ENCODE assay signal across 14 cellular contexts in the genomic region with DNA sequence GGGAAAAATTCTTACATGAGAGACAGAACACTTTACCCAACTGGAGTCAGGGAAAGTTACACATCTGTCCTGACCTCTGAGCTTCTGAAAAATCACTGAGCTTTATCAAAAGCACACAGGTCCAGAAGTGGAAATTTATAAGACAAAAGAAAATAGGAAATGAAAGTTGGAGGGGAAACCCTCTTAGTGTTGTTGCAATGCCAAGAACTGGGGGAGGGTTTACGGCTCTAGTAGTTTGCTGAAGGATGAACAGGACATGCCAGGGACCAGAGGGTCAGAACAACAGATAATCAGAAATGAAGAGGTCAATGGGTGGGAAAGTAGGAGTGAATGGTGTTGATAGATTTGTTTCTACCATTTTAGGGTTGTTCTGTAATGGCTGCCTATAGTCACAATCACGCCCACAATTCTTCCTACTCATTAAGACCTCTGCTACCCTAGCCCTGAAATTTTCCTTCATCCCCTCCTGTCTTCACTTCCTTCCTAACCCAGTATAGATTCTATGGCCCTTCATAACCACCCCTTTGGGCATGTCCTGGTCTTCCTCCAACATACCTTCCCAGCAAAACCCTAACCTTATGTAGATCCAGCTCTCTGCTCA. TPM values are rescaled to one million over a fixed set of nuclear protein-coding genes. Genes with fewer than 3 reads are reported as not detected.
DNase-seq lines count a peak whose midpoint lies in the region; ATAC-seq and TF ChIP-seq lines count a peak whose summit lies in the region.
"Had no signal": no experiment of that assay in that cellular context is flagged by ENCODE, and none has a peak within 500 bp of the region (broad histone marks: within the 10 kb centered on the region; RNA-seq: fewer than 3 reads in every experiment).

No MANE protein-coding gene starts in this region.

- WGBS in esophagus muscularis mucosa: 73% methylated on average over 2 of the region's 2 CpGs

- no peak for TF ChIP-seq EP300 in esophagus muscularis mucosa (IDR thresholded peaks at IDR 0.05)

- H3K4me3 ChIP-seq in esophagus muscularis mucosa (no peak overlapping the region), upper lobe of right lung (no peak overlapping the region)

- peak overlapping the region in 2 of 4 donors; percentile 46 to 58 for H3K27ac ChIP-seq in esophagus muscularis mucosa (replicated peaks in 1 of 4)
- H3K27ac ChIP-seq in upper lobe of right lung: peak overlapping the region; percentile 51
- H3K27ac ChIP-seq: parathyroid adenoma had no signal

- peaks cover 30 to 42% (median 37%) of the 10 kb centered on the region in 4 donors for H3K4me1 ChIP-seq in esophagus muscularis mucosa
- H3K4me1 ChIP-seq in upper lobe of right lung: peaks cover 29% of the 10 kb centered on the region
- H3K4me1 ChIP-seq: parathyroid adenoma had no signal

- H3K27me3 ChIP-seq in esophagus muscularis mucosa: no peaks in the 10 kb centered on the region
- no peaks in the 10 kb centered on the region for H3K27me3 ChIP-seq in upper lobe of right lung

- no peak overlapping the region for H3K4me3 Mint-ChIP-seq in endothelial cell (ENCODE audit: unreplicated experiment)

- TF ChIP-seq CTCF in GM20000 (IDR thresholded peaks at IDR 0.05; ENCODE audit: extremely low read depth, missing control alignments) (no peak), esophagus muscularis mucosa (IDR thresholded peaks at IDR 0.05) (no peak), upper lobe of right lung (IDR thresholded peaks at IDR 0.05) (no peak), endothelial cell (IDR thresholded peaks at IDR 0.05; ENCODE audit: unreplicated experiment) (no peak)

- ATAC-seq in HG03460 (IDR thresholded peaks at IDR 0.05; ENCODE audit: unreplicated experiment) (peak; percentile 69), upper lobe of right lung (peak; percentile 81)

- no peaks in the 10 kb centered on the region for H3K27me3 Mint-ChIP-seq in endothelial cell (ENCODE audit: unreplicated experiment)

- no peak for TF ChIP-seq POLR2A in esophagus muscularis mucosa (IDR thresholded peaks at IDR 0.05; ENCODE audit: low read depth)

- no peak overlapping the region for H3K27ac Mint-ChIP-seq in endothelial cell (ENCODE audit: unreplicated experiment)

- no peaks in the 10 kb centered on the region for H3K36me3 ChIP-seq in esophagus muscularis mucosa
- H3K36me3 ChIP-seq in upper lobe of right lung: no peaks in the 10 kb centered on the region

- no peaks in the 10 kb centered on the region for H3K9me3 Mint-ChIP-seq in endothelial cell (ENCODE audit: unreplicated experiment)

- H3K9me3 ChIP-seq in esophagus muscularis mucosa (no peaks in the 10 kb centered on the region), upper lobe of right lung (no peaks in the 10 kb centered on the region)

- H3K36me3 Mint-ChIP-seq in endothelial cell (ENCODE audit: low read depth, unreplicated experiment): no peaks in the 10 kb centered on the region

- peak; percentile 53 for DNase-seq in GM20000 (ENCODE audit: low spot score)
- peak; percentile 60 for DNase-seq in esophagus muscularis mucosa (ENCODE audit: extremely low spot score)
- no peak for DNase-seq in upper lobe of right lung
- no peak for DNase-seq in DMS53 treated with DMSO at 0.1 percent for 48 hours (lab: John Stamatoyannopoulos, UW; ENCODE audit: unreplicated experiment)
- DNase-seq in endothelial cell (ENCODE audit: low spot score): no peak
- DNase-seq in central memory CD4-positive, alpha-beta T cell: no peak
- DNase-seq: activated T-cell treated with anti-CD3 and anti-CD28 coated beads, Interleukin-2, amount 50 U/mL, for 48 hours; cortex of kidney; hypothalamus; NCI-H345; T-helper 2 cell had no signal

- intact Hi-C loops in esophagus muscularis mucosa (cut with DNase I): no loop called here
- intact Hi-C loops in upper lobe of right lung (cut with DNase I): no loop called here

- peaks cover 12% of the 10 kb centered on the region for H3K4me1 Mint-ChIP-seq in endothelial cell (ENCODE audit: unreplicated experiment)

RNA-seq across cellular contexts. Expression of gene FMOD, which starts 30.3 kb away (rescaled TPM):
- total RNA-seq in esophagus muscularis mucosa: 10 to 100 TPM; 24.5 to 36.8 (median 33.8) TPM
- total RNA-seq in upper lobe of right lung: 45.1 TPM
- not detected for total RNA-seq in endothelial cell (ENCODE audit: unreplicated experiment)
- total RNA-seq: G401 had no signal

Comparison
In these comparisons a context has a peak if more than half of its experiments do, and no peak if none do; other contexts are left out.
1. DNase-seq: peak in GM20000 (single experiment) and esophagus muscularis mucosa (single experiment); none in upper lobe of right lung (single experiment), DMS53 treated with DMSO at 0.1 percent for 48 hours (single experiment), endothelial cell (single experiment) and central memory CD4-positive, alpha-beta T cell (single experiment).
2. RNA of gene FMOD, which starts 30.3 kb away (total RNA-seq): 45.1 TPM in upper lobe of right lung (single experiment) and 24.5 to 36.8 TPM in esophagus muscularis mucosa; not detected in endothelial cell (single experiment); every median in the first group is over 10 times any median in the second.